Comparison of ENCODE assay signal across 8 cellular contexts in genomic region chr19:43826787-43827754, GRCh38. TPM values are rescaled to one million over a fixed set of nuclear protein-coding genes. Genes with fewer than 3 reads are reported as not detected.
DNase-seq lines count a peak whose midpoint lies in the region; ATAC-seq and TF ChIP-seq lines count a peak whose summit lies in the region.

Gene ZNF283, plus strand, starts transcription at chr19:43827321. Its CDS starts 6,184 bp downstream, at chr19:43833505.

- H4K20me1 ChIP-seq in smooth muscle cell (ENCODE audit: low read depth), result no peaks in the 10 kb centered on the region

- peak within 1 kb of the TSS; percentile 73 for H3K4me3 ChIP-seq in WI38 (ENCODE audit: low read depth, low read length)
- H3K4me3 ChIP-seq in smooth muscle cell, result peak within 1 kb of the TSS; percentile 72

- ATAC-seq in HG02973 (IDR thresholded peaks at IDR 0.05; ENCODE audit: unreplicated experiment) (peak; percentile 95), GM19452 (IDR thresholded peaks at IDR 0.05; ENCODE audit: unreplicated experiment) (no peak)

- peak within 1 kb of the TSS; percentile 39 for H3K9ac ChIP-seq in smooth muscle cell (ENCODE audit: low read depth)

- peak within 1 kb of the TSS; percentile 88 for H3K4me2 ChIP-seq in smooth muscle cell

- WGBS in smooth muscle cell (ENCODE audit: low lambda C conversion rate), result 48% methylated on average over 42 of the region's 46 CpGs

- in situ Hi-C loops in GM13976 (cut with MboI; ENCODE audit: low sequenced_read_pairs, unreplicated experiment), result no loop called here

- H3K27me3 ChIP-seq in smooth muscle cell (ENCODE audit: low read depth), result no peaks in the 10 kb centered on the region

- no peak for TF ChIP-seq CTCF in GM13976 (IDR thresholded peaks at IDR 0.05; ENCODE audit: borderline replicate concordance, control extremely low read depth, extremely low read depth, insufficient read depth, missing control alignments)
- TF ChIP-seq CTCF in WI38 (IDR thresholded peaks at IDR 0.05; ENCODE audit: low read depth, low read length), result no peak
- no peak for TF ChIP-seq CTCF in smooth muscle cell (IDR thresholded peaks at IDR 0.05; ENCODE audit: borderline replicate concordance, insufficient read depth, poor library complexity, severe bottlenecking)

- H3K36me3 ChIP-seq in smooth muscle cell (ENCODE audit: low read depth), result peaks cover 11% of the 10 kb centered on the region

- DNase-seq in GM13976 (ENCODE audit: low spot score) (peak; percentile 89), NCI-H2196 (lab: John Stamatoyannopoulos, UW; ENCODE audit: unreplicated experiment) (peak; percentile 92), inferior parietal cortex (ENCODE audit: extremely low spot score) (peak; percentile 92), smooth muscle cell (lab: John Stamatoyannopoulos, UW; ENCODE audit: unreplicated experiment) (peak; percentile 34)
- peak; percentile 73 for DNase-seq in central memory CD4-positive, alpha-beta T cell

- H3K27ac ChIP-seq in smooth muscle cell (ENCODE audit: low read depth), result peak within 1 kb of the TSS; percentile 44

- H3K79me2 ChIP-seq in smooth muscle cell (ENCODE audit: low read depth), result peaks cover 7% of the 10 kb centered on the region

- peak within 1 kb of the TSS; percentile 91 for H2AFZ ChIP-seq in smooth muscle cell (ENCODE audit: low read depth)

- H3K9me3 ChIP-seq in smooth muscle cell (replicated peaks; ENCODE audit: low read depth), result no peaks in the 10 kb centered on the region

- peaks cover 4% of the 10 kb centered on the region for H3K4me1 ChIP-seq in smooth muscle cell (ENCODE audit: low read depth)

- H3F3A ChIP-seq in smooth muscle cell (ENCODE audit: low read depth), result no peaks in the 10 kb centered on the region

RNA-seq across cellular contexts. Expression of gene ZNF283, which starts in this region (rescaled TPM):
- total RNA-seq in smooth muscle cell, result 4.1 and 8.0 TPM in 2 replicates
- polyA plus RNA-seq in smooth muscle cell, result 1.5 and 2.4 TPM in 2 replicates

Comparison
In these comparisons a context has a peak if more than half of its experiments do, and no peak if none do; other contexts are left out.
1. DNase-seq: peak in every context shown above with its lines; median percentile 92 in NCI-H2196; 92 in inferior parietal cortex; 89 in GM13976; 73 in central memory CD4-positive, alpha-beta T cell; 34 in smooth muscle cell.